In the genomic region with DNA sequence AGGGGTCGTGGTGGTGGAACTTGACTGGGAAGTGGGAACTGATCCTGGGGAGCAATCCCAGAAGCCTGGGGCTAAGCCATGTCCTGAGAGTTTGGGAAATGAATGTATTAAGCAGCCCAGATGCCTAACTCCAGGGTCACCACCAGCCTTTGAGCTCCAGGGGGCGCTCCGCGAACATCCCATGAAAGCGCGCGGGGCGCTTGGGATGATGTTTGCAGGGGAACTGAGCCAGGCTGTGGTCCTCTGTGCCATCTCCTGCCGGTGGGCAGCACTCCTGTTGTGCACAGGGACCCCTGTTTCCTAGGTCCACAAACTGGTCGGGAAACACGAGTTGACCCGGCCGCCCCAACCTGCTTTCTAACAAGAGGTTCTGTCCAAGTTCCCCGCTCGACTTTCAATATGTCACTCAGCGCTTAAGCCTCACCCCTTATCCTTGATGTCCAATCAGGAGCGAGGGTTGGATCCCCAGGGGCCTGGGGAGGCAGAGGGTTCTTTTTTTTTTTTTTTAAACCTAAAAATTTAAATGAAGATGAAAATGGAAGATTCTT, we compare ENCODE assay signal across 8 cellular contexts. TPM values are rescaled to one million over a fixed set of nuclear protein-coding genes. Genes with fewer than 3 reads are reported as not detected.
A peak's percentile ranks its signal among the peaks of the same experiment; 100 is the strongest.
DNase-seq lines count a peak whose midpoint lies in the region; ATAC-seq and TF ChIP-seq lines count a peak whose summit lies in the region.

No MANE protein-coding gene starts in this region.

- no peak for TF ChIP-seq POLR2A in prostate gland (IDR thresholded peaks at IDR 0.05)
- no peak for TF ChIP-seq POLR2A in upper lobe of left lung (IDR thresholded peaks at IDR 0.05)

- H3K27me3 ChIP-seq in H7 (ENCODE audit: control insufficient read depth, insufficient read depth, low read length) (no peaks in the 10 kb centered on the region), prostate gland (replicated peaks; ENCODE audit: insufficient read depth) (no peaks in the 10 kb centered on the region), upper lobe of left lung (no peaks in the 10 kb centered on the region)

- H3K9me3 ChIP-seq in T-helper 17 cell (ENCODE audit: control insufficient read depth, low read length, poor library complexity, severe bottlenecking) (no peaks in the 10 kb centered on the region), prostate gland (no peaks in the 10 kb centered on the region), upper lobe of left lung (peaks cover 0 to 4% (median 0%) of the 10 kb centered on the region in 4 donors)

- DNase-seq in COLO829 (ENCODE audit: low spot score) (peak; percentile 71), H7 (peak; percentile 90), NCI-H1436 treated with DMSO at 0.1 percent for 48 hours (lab: John Stamatoyannopoulos, UW) (peak; percentile 29), T-helper 17 cell (peak; percentile 54 to 63 (median 58)), amniotic stem cell (lab: John Stamatoyannopoulos, UW) (peak; percentile 77), left ventricle myocardium superior (peak; percentile 86), prostate gland (ENCODE audit: low spot score) (peak; percentile 54), upper lobe of left lung (peak; percentile 68 to 83)

- TF ChIP-seq EP300 in upper lobe of left lung (IDR thresholded peaks at IDR 0.05) = no peak

- peaks cover 4% of the 10 kb centered on the region for H3K4me1 Mint-ChIP-seq in T-helper 17 cell

- peak overlapping the region; percentile 6 for H3K27ac Mint-ChIP-seq in T-helper 17 cell

- intact Hi-C loops in left ventricle myocardium superior (cut with micrococcal nuclease) (loop anchor here (10.0 kb wide), 1 partner anchor 52 kb away; a partner anchor contains a TSS), prostate gland (cut with DNase I) (loop anchor here (2.0 kb wide), 2 partner anchors 52 to 178 kb away; a partner anchor contains a TSS)

- 0% methylated on average over 17 of the region's 17 CpGs for WGBS in prostate gland
- WGBS in upper lobe of left lung, 2 donors = 0 to 2% methylated on average over 14 to 17 of the region's 17 CpGs

- H3K4me3 Mint-ChIP-seq in T-helper 17 cell = peak overlapping the region; percentile 80

- ATAC-seq in T-helper 17 cell (peak; percentile 96), left ventricle myocardium superior (peak; percentile 99), upper lobe of left lung (ENCODE audit: low FRiP score in 2 of 2) (peak; percentile 92 to 98)

- no peaks in the 10 kb centered on the region for H3K36me3 Mint-ChIP-seq in T-helper 17 cell (ENCODE audit: low read depth)

- peak in 3 of 4 experiments; percentile 69 to 85 (median 71) for TF ChIP-seq CTCF in prostate gland (IDR thresholded peaks at IDR 0.05)
- TF ChIP-seq CTCF in upper lobe of left lung (IDR thresholded peaks at IDR 0.05) = peak; percentile 78 to 88 (median 84)

- H3K4me1 ChIP-seq in prostate gland (replicated peaks) (no peaks in the 10 kb centered on the region), upper lobe of left lung (peaks cover 0 to 4% (median 2%) of the 10 kb centered on the region in 4 donors)

- H3K36me3 ChIP-seq in H7 (replicated peaks; ENCODE audit: control insufficient read depth, insufficient read depth, low read length) (no peaks in the 10 kb centered on the region), prostate gland (no peaks in the 10 kb centered on the region), upper lobe of left lung (no peaks in the 10 kb centered on the region)

- peaks cover 16% of the 10 kb centered on the region for H3K27me3 Mint-ChIP-seq in T-helper 17 cell

- H3K27ac ChIP-seq in prostate gland = no peak overlapping the region
- no peak overlapping the region for H3K27ac ChIP-seq in upper lobe of left lung

- H3K4me3 ChIP-seq in H7 (ENCODE audit: insufficient read depth, low read depth, low read length) (peak overlapping the region; percentile 53), prostate gland (peak overlapping the region; percentile 26 to 33), upper lobe of left lung (peak overlapping the region; percentile 25 to 53 (median 42))

RNA-seq across cellular contexts. Expression of a gene that starts 14.4 kb away (rescaled TPM):
- total RNA-seq in H7 (2014; rRNA removed; shearing (Covaris generic)) = not detected in 2 replicates
- not detected for total RNA-seq in T-helper 17 cell
- total RNA-seq in left ventricle myocardium superior = not detected
- not detected for total RNA-seq in prostate gland
- total RNA-seq in upper lobe of left lung = not detected

RNA-seq across cellular contexts. Expression of a gene that starts 40.9 kb away (rescaled TPM):
- 5.4 and 6.9 TPM in 2 replicates for total RNA-seq in H7 (2014; rRNA removed; shearing (Covaris generic))
- total RNA-seq in T-helper 17 cell (10 to 100 TPM; 47.5 to 55.5 TPM), left ventricle myocardium superior (27.3 TPM), prostate gland (10 to 100 TPM; 18.2 to 48.7 TPM), upper lobe of left lung (10 to 100 TPM; 14.6 to 33.6 (median 23.2) TPM)

RNA-seq across cellular contexts. Expression of a gene that starts 53.1 kb away (rescaled TPM):
- 376 and 414 TPM in 2 replicates for total RNA-seq in H7 (2014; rRNA removed; shearing (Covaris generic))
- total RNA-seq in T-helper 17 cell = 100 to 1,000 TPM; 255 to 264 TPM
- 57.3 TPM for total RNA-seq in left ventricle myocardium superior
- 100 to 1,000 TPM; 139 to 224 TPM for total RNA-seq in prostate gland
- 100 to 1,000 TPM in 5 of 6 donors, 10 to 100 TPM in 1; 75.4 to 143 (median 110) TPM for total RNA-seq in upper lobe of left lung

RNA-seq across cellular contexts. Expression of a gene that starts 55.2 kb away (rescaled TPM):
- not detected in 2 replicates for total RNA-seq in H7 (2014; rRNA removed; shearing (Covaris generic))
- total RNA-seq in T-helper 17 cell (1 to 10 TPM; 1.9 to 8.2 TPM), left ventricle myocardium superior (not detected), prostate gland (not detected), upper lobe of left lung (not detected)

Comparison
In these comparisons a context has a peak if more than half of its experiments do, and no peak if none do; other contexts are left out.
1. DNase-seq: peak in every context shown above with its lines; median percentile 90 in H7; 86 in left ventricle myocardium superior; 77 in amniotic stem cell; 76 in upper lobe of left lung; 71 in COLO829; 58 in T-helper 17 cell; 54 in prostate gland; 29 in NCI-H1436 treated with DMSO at 0.1 percent for 48 hours.